ENCODE assay signal across 1 cellular context in the genomic region with DNA sequence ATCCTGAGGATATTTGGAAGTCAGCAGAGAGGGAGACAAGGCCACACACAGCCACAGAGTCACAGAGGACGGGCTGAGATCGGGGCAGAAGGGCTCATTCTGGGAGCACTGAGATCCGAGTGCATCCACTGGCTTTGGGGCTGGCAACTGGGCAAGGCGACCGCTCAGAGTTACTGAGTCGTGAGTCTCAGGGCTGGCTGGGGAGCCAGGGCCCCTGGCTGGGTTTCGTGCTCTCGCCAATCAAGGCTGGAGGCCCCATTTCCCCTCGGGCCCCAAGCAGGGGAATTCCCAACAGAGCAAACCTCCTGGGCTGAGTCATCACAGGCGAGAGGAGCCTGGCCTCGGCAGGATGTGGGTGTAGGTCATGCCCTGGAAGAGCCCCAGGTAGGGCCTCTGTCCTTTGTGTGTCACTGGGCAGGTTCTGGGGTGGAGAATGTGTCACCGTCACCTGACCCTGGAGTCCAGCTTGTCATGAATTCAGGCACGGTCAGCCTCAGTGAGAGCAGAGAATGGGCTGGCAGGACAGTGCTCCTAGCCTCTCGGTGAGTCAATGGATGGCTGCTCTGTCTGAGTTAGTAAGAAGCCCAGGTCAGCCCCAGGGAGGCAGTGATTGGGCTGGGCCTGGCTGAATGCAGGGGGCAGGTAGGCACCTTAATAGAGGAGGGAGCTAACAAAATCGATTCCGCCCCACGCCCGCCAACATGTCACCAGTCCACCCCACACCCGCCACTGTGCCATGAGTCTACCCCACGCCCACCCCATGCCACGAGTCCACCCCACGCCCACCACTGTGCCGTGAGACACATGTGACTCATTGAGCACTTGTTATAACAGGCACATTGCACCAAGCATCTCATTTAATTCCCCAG.
TF ChIP-seq lines count a peak whose summit lies in the region.

No MANE protein-coding gene starts in this region.

TF ChIP-seq in HepG2, 621 proteins besides CTCF, POLR2A, EP300 and RAD21 (continued from another document and continues in another):
- no peak for TF ChIP-seq FOXP1 (IDR thresholded peaks at IDR 0.05)
- TF ChIP-seq FOXP1 (CRISPR knock-in tag; IDR thresholded peaks at IDR 0.05): peak; percentile 84
- no peak for TF ChIP-seq FOXA1 (IDR thresholded peaks at IDR 0.05)
- peak; percentile 57 for TF ChIP-seq FOXA1 (CRISPR knock-in tag; IDR thresholded peaks at IDR 0.05)
- TF ChIP-seq PITX1 (CRISPR knock-in tag; IDR thresholded peaks at IDR 0.05): peak; percentile 84
- 0 out of 2 replicates have a peak, but pooled peaks have one; percentile 77 for TF ChIP-seq TP53 (CRISPR knock-in tag; conservative IDR thresholded peaks at IDR 0.05)
- peak; percentile 87 for TF ChIP-seq SKI (IDR thresholded peaks at IDR 0.05; ENCODE audit: partially characterized antibody)
- TF ChIP-seq ZNF558 (CRISPR knock-in tag; IDR thresholded peaks at IDR 0.05; ENCODE audit: borderline replicate concordance): no peak; the same call in 1 of the 2 replicates
- 0 out of 2 replicates have a peak, but pooled peaks have one; percentile 53 for TF ChIP-seq NRL (CRISPR knock-in tag; IDR thresholded peaks at IDR 0.05; ENCODE audit: borderline replicate concordance)
- peak; percentile 49 for TF ChIP-seq CEBPG (CRISPR knock-in tag; IDR thresholded peaks at IDR 0.05)
- TF ChIP-seq U2AF1 (optimal IDR thresholded peaks at IDR 0.05; ENCODE audit: low read depth, low read length): peak; percentile 61
- peak; percentile 99 for TF ChIP-seq KDM3A (CRISPR knock-in tag; IDR thresholded peaks at IDR 0.05; ENCODE audit: low read depth)
- TF ChIP-seq, protein P1, sequence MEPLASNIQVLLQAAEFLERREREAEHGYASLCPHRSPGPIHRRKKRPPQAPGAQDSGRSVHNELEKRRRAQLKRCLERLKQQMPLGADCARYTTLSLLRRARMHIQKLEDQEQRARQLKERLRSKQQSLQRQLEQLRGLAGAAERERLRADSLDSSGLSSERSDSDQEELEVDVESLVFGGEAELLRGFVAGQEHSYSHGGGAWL (CRISPR knock-in tag; IDR thresholded peaks at IDR 0.05): peak; percentile 89; the same call in 1 of the 2 replicates
- TF ChIP-seq RNF2 (conservative IDR thresholded peaks at IDR 0.05; ENCODE audit: low read depth): peak; percentile 81; the same call in 1 of the 2 replicates
- TF ChIP-seq ZFP36 (IDR thresholded peaks at IDR 0.05; ENCODE audit: borderline replicate concordance, low read depth, low read length, partially characterized antibody): no peak
- peak; percentile 84 for TF ChIP-seq ZMYM3 (CRISPR knock-in tag; IDR thresholded peaks at IDR 0.05)
- no peak for TF ChIP-seq ZNF569 (CRISPR knock-in tag; IDR thresholded peaks at IDR 0.05; ENCODE audit: borderline replicate concordance)
- TF ChIP-seq ZNF556 (CRISPR knock-in tag; IDR thresholded peaks at IDR 0.05; ENCODE audit: borderline replicate concordance): no peak
- TF ChIP-seq, protein P2, sequence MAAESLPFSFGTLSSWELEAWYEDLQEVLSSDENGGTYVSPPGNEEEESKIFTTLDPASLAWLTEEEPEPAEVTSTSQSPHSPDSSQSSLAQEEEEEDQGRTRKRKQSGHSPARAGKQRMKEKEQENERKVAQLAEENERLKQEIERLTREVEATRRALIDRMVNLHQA (CRISPR knock-in tag; IDR thresholded peaks at IDR 0.05): no peak
- peak; percentile 83; the same call in 1 of the 2 replicates for TF ChIP-seq HNRNPL (IDR thresholded peaks at IDR 0.05; ENCODE audit: low read depth, low read length)
- TF ChIP-seq, protein P3, sequence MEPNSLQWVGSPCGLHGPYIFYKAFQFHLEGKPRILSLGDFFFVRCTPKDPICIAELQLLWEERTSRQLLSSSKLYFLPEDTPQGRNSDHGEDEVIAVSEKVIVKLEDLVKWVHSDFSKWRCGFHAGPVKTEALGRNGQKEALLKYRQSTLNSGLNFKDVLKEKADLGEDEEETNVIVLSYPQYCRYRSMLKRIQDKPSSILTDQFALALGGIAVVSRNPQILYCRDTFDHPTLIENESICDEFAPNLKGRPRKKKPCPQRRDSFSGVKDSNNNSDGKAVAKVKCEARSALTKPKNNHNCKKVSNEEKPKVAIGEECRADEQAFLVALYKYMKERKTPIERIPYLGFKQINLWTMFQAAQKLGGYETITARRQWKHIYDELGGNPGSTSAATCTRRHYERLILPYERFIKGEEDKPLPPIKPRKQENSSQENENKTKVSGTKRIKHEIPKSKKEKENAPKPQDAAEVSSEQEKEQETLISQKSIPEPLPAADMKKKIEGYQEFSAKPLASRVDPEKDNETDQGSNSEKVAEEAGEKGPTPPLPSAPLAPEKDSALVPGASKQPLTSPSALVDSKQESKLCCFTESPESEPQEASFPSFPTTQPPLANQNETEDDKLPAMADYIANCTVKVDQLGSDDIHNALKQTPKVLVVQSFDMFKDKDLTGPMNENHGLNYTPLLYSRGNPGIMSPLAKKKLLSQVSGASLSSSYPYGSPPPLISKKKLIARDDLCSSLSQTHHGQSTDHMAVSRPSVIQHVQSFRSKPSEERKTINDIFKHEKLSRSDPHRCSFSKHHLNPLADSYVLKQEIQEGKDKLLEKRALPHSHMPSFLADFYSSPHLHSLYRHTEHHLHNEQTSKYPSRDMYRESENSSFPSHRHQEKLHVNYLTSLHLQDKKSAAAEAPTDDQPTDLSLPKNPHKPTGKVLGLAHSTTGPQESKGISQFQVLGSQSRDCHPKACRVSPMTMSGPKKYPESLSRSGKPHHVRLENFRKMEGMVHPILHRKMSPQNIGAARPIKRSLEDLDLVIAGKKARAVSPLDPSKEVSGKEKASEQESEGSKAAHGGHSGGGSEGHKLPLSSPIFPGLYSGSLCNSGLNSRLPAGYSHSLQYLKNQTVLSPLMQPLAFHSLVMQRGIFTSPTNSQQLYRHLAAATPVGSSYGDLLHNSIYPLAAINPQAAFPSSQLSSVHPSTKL (CRISPR knock-in tag; IDR thresholded peaks at IDR 0.05): peak; percentile 97
- no peak for TF ChIP-seq ZNF441 (CRISPR knock-in tag; IDR thresholded peaks at IDR 0.05; ENCODE audit: borderline replicate concordance)
- TF ChIP-seq, protein P4, sequence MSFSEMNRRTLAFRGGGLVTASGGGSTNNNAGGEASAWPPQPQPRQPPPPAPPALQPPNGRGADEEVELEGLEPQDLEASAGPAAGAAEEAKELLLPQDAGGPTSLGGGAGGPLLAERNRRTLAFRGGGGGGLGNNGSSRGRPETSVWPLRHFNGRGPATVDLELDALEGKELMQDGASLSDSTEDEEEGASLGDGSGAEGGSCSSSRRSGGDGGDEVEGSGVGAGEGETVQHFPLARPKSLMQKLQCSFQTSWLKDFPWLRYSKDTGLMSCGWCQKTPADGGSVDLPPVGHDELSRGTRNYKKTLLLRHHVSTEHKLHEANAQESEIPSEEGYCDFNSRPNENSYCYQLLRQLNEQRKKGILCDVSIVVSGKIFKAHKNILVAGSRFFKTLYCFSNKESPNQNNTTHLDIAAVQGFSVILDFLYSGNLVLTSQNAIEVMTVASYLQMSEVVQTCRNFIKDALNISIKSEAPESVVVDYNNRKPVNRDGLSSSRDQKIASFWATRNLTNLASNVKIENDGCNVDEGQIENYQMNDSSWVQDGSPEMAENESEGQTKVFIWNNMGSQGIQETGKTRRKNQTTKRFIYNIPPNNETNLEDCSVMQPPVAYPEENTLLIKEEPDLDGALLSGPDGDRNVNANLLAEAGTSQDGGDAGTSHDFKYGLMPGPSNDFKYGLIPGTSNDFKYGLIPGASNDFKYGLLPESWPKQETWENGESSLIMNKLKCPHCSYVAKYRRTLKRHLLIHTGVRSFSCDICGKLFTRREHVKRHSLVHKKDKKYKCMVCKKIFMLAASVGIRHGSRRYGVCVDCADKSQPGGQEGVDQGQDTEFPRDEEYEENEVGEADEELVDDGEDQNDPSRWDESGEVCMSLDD (CRISPR knock-in tag; IDR thresholded peaks at IDR 0.05; ENCODE audit: borderline replicate concordance): peak; percentile 98; the same call in 1 of the 2 replicates
- TF ChIP-seq, protein P5, sequence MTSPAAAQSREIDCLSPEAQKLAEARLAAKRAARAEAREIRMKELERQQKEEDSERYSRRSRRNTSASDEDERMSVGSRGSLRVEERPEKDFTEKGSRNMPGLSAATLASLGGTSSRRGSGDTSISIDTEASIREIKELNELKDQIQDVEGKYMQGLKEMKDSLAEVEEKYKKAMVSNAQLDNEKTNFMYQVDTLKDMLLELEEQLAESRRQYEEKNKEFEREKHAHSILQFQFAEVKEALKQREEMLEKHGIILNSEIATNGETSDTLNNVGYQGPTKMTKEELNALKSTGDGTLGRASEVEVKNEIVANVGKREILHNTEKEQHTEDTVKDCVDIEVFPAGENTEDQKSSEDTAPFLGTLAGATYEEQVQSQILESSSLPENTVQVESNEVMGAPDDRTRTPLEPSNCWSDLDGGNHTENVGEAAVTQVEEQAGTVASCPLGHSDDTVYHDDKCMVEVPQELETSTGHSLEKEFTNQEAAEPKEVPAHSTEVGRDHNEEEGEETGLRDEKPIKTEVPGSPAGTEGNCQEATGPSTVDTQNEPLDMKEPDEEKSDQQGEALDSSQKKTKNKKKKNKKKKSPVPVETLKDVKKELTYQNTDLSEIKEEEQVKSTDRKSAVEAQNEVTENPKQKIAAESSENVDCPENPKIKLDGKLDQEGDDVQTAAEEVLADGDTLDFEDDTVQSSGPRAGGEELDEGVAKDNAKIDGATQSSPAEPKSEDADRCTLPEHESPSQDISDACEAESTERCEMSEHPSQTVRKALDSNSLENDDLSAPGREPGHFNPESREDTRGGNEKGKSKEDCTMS (CRISPR knock-in tag; conservative IDR thresholded peaks at IDR 0.05): no peak
- no peak for TF ChIP-seq SRSF1 (optimal IDR thresholded peaks at IDR 0.05; ENCODE audit: low read depth, low read length)
- TF ChIP-seq, protein P6, sequence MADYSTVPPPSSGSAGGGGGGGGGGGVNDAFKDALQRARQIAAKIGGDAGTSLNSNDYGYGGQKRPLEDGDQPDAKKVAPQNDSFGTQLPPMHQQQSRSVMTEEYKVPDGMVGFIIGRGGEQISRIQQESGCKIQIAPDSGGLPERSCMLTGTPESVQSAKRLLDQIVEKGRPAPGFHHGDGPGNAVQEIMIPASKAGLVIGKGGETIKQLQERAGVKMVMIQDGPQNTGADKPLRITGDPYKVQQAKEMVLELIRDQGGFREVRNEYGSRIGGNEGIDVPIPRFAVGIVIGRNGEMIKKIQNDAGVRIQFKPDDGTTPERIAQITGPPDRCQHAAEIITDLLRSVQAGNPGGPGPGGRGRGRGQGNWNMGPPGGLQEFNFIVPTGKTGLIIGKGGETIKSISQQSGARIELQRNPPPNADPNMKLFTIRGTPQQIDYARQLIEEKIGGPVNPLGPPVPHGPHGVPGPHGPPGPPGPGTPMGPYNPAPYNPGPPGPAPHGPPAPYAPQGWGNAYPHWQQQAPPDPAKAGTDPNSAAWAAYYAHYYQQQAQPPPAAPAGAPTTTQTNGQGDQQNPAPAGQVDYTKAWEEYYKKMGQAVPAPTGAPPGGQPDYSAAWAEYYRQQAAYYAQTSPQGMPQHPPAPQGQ (CRISPR knock-in tag; IDR thresholded peaks at IDR 0.05; ENCODE audit: borderline replicate concordance): no peak
- TF ChIP-seq YEATS4 (CRISPR knock-in tag; IDR thresholded peaks at IDR 0.05; ENCODE audit: borderline replicate concordance): peak; percentile 81; the same call in 1 of the 2 replicates
- peak; percentile 60; the same call in 1 of the 2 replicates for TF ChIP-seq ZFP37 (CRISPR knock-in tag; IDR thresholded peaks at IDR 0.05; ENCODE audit: borderline replicate concordance)
- no peak for TF ChIP-seq CHCHD3 (CRISPR knock-in tag; IDR thresholded peaks at IDR 0.05)
- TF ChIP-seq SRSF4 (IDR thresholded peaks at IDR 0.05; ENCODE audit: low read depth, low read length, poor library complexity, severe bottlenecking): no peak
- TF ChIP-seq SIX4 (CRISPR knock-in tag; IDR thresholded peaks at IDR 0.05): peak; percentile 82
- peak; percentile 70; the same call in 1 of the 2 replicates for TF ChIP-seq MAFG (CRISPR knock-in tag; IDR thresholded peaks at IDR 0.05)
- TF ChIP-seq, protein P7, sequence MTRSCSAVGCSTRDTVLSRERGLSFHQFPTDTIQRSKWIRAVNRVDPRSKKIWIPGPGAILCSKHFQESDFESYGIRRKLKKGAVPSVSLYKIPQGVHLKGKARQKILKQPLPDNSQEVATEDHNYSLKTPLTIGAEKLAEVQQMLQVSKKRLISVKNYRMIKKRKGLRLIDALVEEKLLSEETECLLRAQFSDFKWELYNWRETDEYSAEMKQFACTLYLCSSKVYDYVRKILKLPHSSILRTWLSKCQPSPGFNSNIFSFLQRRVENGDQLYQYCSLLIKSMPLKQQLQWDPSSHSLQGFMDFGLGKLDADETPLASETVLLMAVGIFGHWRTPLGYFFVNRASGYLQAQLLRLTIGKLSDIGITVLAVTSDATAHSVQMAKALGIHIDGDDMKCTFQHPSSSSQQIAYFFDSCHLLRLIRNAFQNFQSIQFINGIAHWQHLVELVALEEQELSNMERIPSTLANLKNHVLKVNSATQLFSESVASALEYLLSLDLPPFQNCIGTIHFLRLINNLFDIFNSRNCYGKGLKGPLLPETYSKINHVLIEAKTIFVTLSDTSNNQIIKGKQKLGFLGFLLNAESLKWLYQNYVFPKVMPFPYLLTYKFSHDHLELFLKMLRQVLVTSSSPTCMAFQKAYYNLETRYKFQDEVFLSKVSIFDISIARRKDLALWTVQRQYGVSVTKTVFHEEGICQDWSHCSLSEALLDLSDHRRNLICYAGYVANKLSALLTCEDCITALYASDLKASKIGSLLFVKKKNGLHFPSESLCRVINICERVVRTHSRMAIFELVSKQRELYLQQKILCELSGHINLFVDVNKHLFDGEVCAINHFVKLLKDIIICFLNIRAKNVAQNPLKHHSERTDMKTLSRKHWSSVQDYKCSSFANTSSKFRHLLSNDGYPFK (CRISPR knock-in tag; IDR thresholded peaks at IDR 0.05; ENCODE audit: borderline replicate concordance): peak; percentile 61; the same call in 1 of the 2 replicates
- TF ChIP-seq, protein P8, sequence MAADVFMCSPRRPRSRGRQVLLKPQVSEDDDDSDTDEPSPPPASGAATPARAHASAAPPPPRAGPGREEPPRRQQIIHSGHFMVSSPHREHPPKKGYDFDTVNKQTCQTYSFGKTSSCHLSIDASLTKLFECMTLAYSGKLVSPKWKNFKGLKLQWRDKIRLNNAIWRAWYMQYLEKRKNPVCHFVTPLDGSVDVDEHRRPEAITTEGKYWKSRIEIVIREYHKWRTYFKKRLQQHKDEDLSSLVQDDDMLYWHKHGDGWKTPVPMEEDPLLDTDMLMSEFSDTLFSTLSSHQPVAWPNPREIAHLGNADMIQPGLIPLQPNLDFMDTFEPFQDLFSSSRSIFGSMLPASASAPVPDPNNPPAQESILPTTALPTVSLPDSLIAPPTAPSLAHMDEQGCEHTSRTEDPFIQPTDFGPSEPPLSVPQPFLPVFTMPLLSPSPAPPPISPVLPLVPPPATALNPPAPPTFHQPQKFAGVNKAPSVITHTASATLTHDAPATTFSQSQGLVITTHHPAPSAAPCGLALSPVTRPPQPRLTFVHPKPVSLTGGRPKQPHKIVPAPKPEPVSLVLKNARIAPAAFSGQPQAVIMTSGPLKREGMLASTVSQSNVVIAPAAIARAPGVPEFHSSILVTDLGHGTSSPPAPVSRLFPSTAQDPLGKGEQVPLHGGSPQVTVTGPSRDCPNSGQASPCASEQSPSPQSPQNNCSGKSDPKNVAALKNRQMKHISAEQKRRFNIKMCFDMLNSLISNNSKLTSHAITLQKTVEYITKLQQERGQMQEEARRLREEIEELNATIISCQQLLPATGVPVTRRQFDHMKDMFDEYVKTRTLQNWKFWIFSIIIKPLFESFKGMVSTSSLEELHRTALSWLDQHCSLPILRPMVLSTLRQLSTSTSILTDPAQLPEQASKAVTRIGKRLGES (CRISPR knock-in tag; IDR thresholded peaks at IDR 0.05; ENCODE audit: borderline replicate concordance): no peak; the same call in 1 of the 2 replicates
- TF ChIP-seq ZSCAN22 (CRISPR knock-in tag; IDR thresholded peaks at IDR 0.05): no peak
- TF ChIP-seq KLF15 (CRISPR knock-in tag; IDR thresholded peaks at IDR 0.05; ENCODE audit: borderline replicate concordance): no peak; the same call in 1 of the 2 replicates
